12 cellular contexts compared by ENCODE assay signal in the genomic region with DNA sequence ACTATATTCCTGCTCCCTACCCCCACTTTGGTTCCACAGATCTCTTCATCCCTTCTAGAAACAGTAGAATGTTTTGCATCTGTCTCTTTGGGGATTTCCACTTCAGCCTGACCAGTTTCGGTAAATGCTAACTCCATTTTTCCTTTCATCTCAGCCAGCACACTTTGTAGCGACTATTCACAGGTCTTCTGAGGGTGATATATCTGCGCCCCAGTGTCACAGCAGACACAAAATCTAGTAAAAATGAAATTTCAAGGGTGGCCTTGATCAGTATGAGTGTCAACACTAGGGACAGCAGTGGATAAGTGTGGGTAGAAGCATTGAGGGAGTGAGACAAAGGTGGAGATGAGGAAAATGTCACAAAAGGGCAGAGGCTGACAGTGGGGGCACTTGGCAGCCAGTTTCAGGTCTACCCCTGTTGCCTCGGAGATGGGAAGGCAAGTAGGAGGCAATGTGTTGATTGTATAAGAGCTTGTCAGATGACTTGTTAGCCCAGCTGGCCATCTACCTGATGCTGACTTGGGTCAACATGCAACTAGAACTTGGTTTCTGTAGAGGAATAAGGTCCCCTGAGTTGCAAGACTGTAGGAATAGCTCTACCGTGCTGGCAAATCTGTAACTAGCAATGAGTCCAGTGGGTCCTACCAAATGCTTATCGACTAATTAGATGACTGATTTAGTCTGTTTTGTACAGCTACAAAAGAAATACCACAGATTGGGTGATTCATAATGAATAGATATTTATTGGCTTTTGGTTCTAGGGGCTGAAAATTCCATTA.
DNase-seq lines count a peak whose midpoint lies in the region; ATAC-seq and TF ChIP-seq lines count a peak whose summit lies in the region.
"Had no signal": no experiment of that assay in that cellular context is flagged by ENCODE, and none has a peak within 500 bp of the region (broad histone marks: within the 10 kb centered on the region; RNA-seq: fewer than 3 reads in every experiment).

No MANE protein-coding gene starts in this region.

- no peaks in the 10 kb centered on the region for H3K9me3 Mint-ChIP-seq in CD4-positive, CD25-positive, alpha-beta regulatory T cell
- H3K9me3 Mint-ChIP-seq in mesothelial cell of epicardium = no peaks in the 10 kb centered on the region
- H3K9me3 Mint-ChIP-seq: HFFc6 had no signal

- peaks cover 63% of the 10 kb centered on the region for H3K4me1 ChIP-seq in CD4-positive, CD25-positive, alpha-beta regulatory T cell (ENCODE audit: control insufficient read depth, insufficient read depth, low read length, poor library complexity, severe bottlenecking)
- H3K4me1 ChIP-seq in SJCRH30 = peaks cover 47% of the 10 kb centered on the region
- H3K4me1 ChIP-seq: adrenal gland had no signal

- no peaks in the 10 kb centered on the region for H3K27me3 Mint-ChIP-seq in CD4-positive, CD25-positive, alpha-beta regulatory T cell
- peaks cover 7% of the 10 kb centered on the region for H3K27me3 Mint-ChIP-seq in mesothelial cell of epicardium (ENCODE audit: low read depth)

- H3K9me3 ChIP-seq in CD4-positive, CD25-positive, alpha-beta regulatory T cell (ENCODE audit: control insufficient read depth in 2 of 2, low read length in 2 of 2) = no peaks in the 10 kb centered on the region
- no peaks in the 10 kb centered on the region; the same call in none of the 2 replicates for H3K9me3 ChIP-seq in SJCRH30 (replicated peaks)
- H3K9me3 ChIP-seq: adrenal gland, BLaER1 had no signal

- H3K27me3 ChIP-seq in CD4-positive, CD25-positive, alpha-beta regulatory T cell (ENCODE audit: control insufficient read depth, insufficient read depth, low read length) = no peaks in the 10 kb centered on the region
- no peaks in the 10 kb centered on the region for H3K27me3 ChIP-seq in SJCRH30
- H3K27me3 ChIP-seq: adrenal gland, BLaER1 had no signal

- peak; percentile 37 to 47 for ATAC-seq in CD4-positive, CD25-positive, alpha-beta regulatory T cell (ENCODE audit: low read depth in 2 of 2)
- ATAC-seq in GM19452 (IDR thresholded peaks at IDR 0.05; ENCODE audit: unreplicated experiment) = peak; percentile 34
- ATAC-seq in HG03175 (IDR thresholded peaks at IDR 0.05; ENCODE audit: unreplicated experiment) = peak; percentile 35

- H3K4me3 ChIP-seq in CD4-positive, CD25-positive, alpha-beta regulatory T cell (ENCODE audit: low read depth, low read length) = peak overlapping the region; percentile 73
- H3K4me3 ChIP-seq in SJCRH30 = no peak overlapping the region
- H3K4me3 ChIP-seq: adrenal gland, BLaER1 had no signal

- peaks cover 41 to 76% (median 53%) of the 10 kb centered on the region in 4 donors for H3K4me1 Mint-ChIP-seq in CD4-positive, CD25-positive, alpha-beta regulatory T cell
- H3K4me1 Mint-ChIP-seq in mesothelial cell of epicardium = peaks cover 3% of the 10 kb centered on the region

- DNase-seq in CD4-positive, CD25-positive, alpha-beta regulatory T cell = peak; percentile 6 to 75 (median 36)
- DNase-seq in activated naive CD4-positive, alpha-beta T cell treated with anti-CD3 and anti-CD28 coated beads, Interleukin-2, amount 50 U/mL, for 16 hours = peak; percentile 29
- DNase-seq in HCEC 1CT (no peak), MV-4-11 (lab: John Stamatoyannopoulos, UW) (no peak), mesothelial cell of epicardium (ENCODE audit: low spot score in 2 of 2, unreplicated experiment in 2 of 2) (no peak), SJCRH30 (no peak)
- DNase-seq: adrenal gland, HFFc6 had no signal

- peak overlapping the region; percentile 2 to 75 (median 66) for H3K4me3 Mint-ChIP-seq in CD4-positive, CD25-positive, alpha-beta regulatory T cell
- H3K4me3 Mint-ChIP-seq in mesothelial cell of epicardium = no peak overlapping the region
- H3K4me3 Mint-ChIP-seq: HFFc6, neural crest cell had no signal

- TF ChIP-seq CTCF in mesothelial cell of epicardium (IDR thresholded peaks at IDR 0.05; ENCODE audit: unreplicated experiment) = no peak

- peak overlapping the region; percentile 92 to 99 (median 92) for H3K27ac Mint-ChIP-seq in CD4-positive, CD25-positive, alpha-beta regulatory T cell
- no peak overlapping the region for H3K27ac Mint-ChIP-seq in mesothelial cell of epicardium
- H3K27ac Mint-ChIP-seq: HFFc6 had no signal

- peaks cover 6% of the 10 kb centered on the region for H3K36me3 Mint-ChIP-seq in CD4-positive, CD25-positive, alpha-beta regulatory T cell
- H3K36me3 Mint-ChIP-seq in mesothelial cell of epicardium = no peaks in the 10 kb centered on the region

- no peaks in the 10 kb centered on the region for H3K36me3 ChIP-seq in CD4-positive, CD25-positive, alpha-beta regulatory T cell (ENCODE audit: control insufficient read depth, insufficient read depth, low read length)
- H3K36me3 ChIP-seq in SJCRH30 = no peaks in the 10 kb centered on the region
- H3K36me3 ChIP-seq: adrenal gland, BLaER1 had no signal

- H3K27ac ChIP-seq in CD4-positive, CD25-positive, alpha-beta regulatory T cell (ENCODE audit: insufficient read depth, low read length, poor library complexity, severe bottlenecking) = peak overlapping the region; percentile 71
- H3K27ac ChIP-seq in SJCRH30 = no peak overlapping the region; the same call in 1 of the 2 replicates
- H3K27ac ChIP-seq: adrenal gland, BLaER1 had no signal

Comparison
In these comparisons a context has a peak if more than half of its experiments do, and no peak if none do; other contexts are left out.
1. DNase-seq: peak in CD4-positive, CD25-positive, alpha-beta regulatory T cell (3 of 3) and activated naive CD4-positive, alpha-beta T cell treated with anti-CD3 and anti-CD28 coated beads, Interleukin-2, amount 50 U/mL, for 16 hours (single experiment); none in HCEC 1CT (single experiment), MV-4-11 (single experiment), mesothelial cell of epicardium (0 of 2) and SJCRH30 (0 of 2).
2. Peak in every context shown above with its lines, with median percentiles within 50 percentile points of each other: ATAC-seq.